Comparison of ENCODE assay signal across 28 cellular contexts in genomic region chr4:139191373-139191772, GRCh38. TPM values are rescaled to one million over a fixed set of nuclear protein-coding genes. Genes with fewer than 3 reads are reported as not detected.
DNase-seq lines count a peak whose midpoint lies in the region; TF ChIP-seq lines count a peak whose summit lies in the region.
"Had no signal": no experiment of that assay in that cellular context is flagged by ENCODE, and none has a peak within 500 bp of the region (broad histone marks: within the 10 kb centered on the region; RNA-seq: fewer than 3 reads in every experiment).

No MANE protein-coding gene starts in this region.

- BruUV-seq in OCI-LY7 (replicated peaks; lab: Mats Ljungman, UMichigan) = no TSS peak

- H3K9me3 ChIP-seq in OCI-LY7 (ENCODE audit: low read length) = no peaks in the 10 kb centered on the region
- no peaks in the 10 kb centered on the region for H3K9me3 ChIP-seq in osteoblast (ENCODE audit: low read depth, low read length)
- H3K9me3 ChIP-seq: Caco-2, colonic mucosa, neutrophil, upper lobe of left lung had no signal

- H3K4me1 ChIP-seq in OCI-LY7 (ENCODE audit: insufficient read depth, low read length, poor library complexity, severe bottlenecking) = peaks cover 8% of the 10 kb centered on the region
- no peaks in the 10 kb centered on the region for H3K4me1 ChIP-seq in osteoblast (ENCODE audit: insufficient read depth, low read length)
- H3K4me1 ChIP-seq: Caco-2, colonic mucosa, upper lobe of left lung had no signal

- POLR2A ChIA-PET in OCI-LY7 (lab: Charles Lee) = interaction anchor here (0.6 to 2.8 kb wide), 6 partner anchors 8 to 264 kb away, joined by 3 to 11 read pairs (median 4); no protein-coding TSS in a partner anchor

- no peaks in the 10 kb centered on the region for H3K79me2 ChIP-seq in OCI-LY7 (ENCODE audit: insufficient read depth, low read depth, low read length)
- H3K79me2 ChIP-seq in osteoblast (ENCODE audit: insufficient read depth, low read length) = no peaks in the 10 kb centered on the region

- H3K4me2 ChIP-seq in OCI-LY7 (ENCODE audit: low read length) = no peak overlapping the region
- no peak overlapping the region for H3K4me2 ChIP-seq in osteoblast (ENCODE audit: insufficient read depth, low read length)

- H3K9me2 ChIP-seq in OCI-LY7 (ENCODE audit: insufficient read depth, low read length) = no peaks in the 10 kb centered on the region

- in situ Hi-C loops in KBM-7 (cut with MboI; ENCODE audit: low pct_unique_long_range_greater_than_20kb, low sequenced_read_pairs) = no loop called here

- H3K4me3 ChIP-seq in OCI-LY7 (ENCODE audit: low read depth, low read length, poor library complexity, severe bottlenecking) = no peak overlapping the region
- no peak overlapping the region for H3K4me3 ChIP-seq in osteoblast (ENCODE audit: insufficient read depth, low read length)
- H3K4me3 ChIP-seq: colonic mucosa, skin epidermis, upper lobe of left lung had no signal

- DNase-seq in DMS 273 (lab: John Stamatoyannopoulos, UW; ENCODE audit: unreplicated experiment) = peak; percentile 6
- no peak for DNase-seq in DMS 273 treated with DMSO at 0.1 percent for 48 hours (lab: John Stamatoyannopoulos, UW)
- DNase-seq in OCI-LY7 (ENCODE audit: low spot score) = no peak
- DNase-seq in cerebellum (ENCODE audit: low spot score) = peak; percentile 19
- DNase-seq in osteoblast (ENCODE audit: insufficient read length, low spot score, missing footprints) = no peak
- no peak for DNase-seq in NOMO-1 (lab: John Stamatoyannopoulos, UW; ENCODE audit: unreplicated experiment in 2 of 2)
- no peak for DNase-seq in DMS114 treated with DMSO at 0.1 percent for 48 hours (lab: John Stamatoyannopoulos, UW; ENCODE audit: unreplicated experiment)
- DNase-seq in KBM-7 = no peak
- DNase-seq: activated CD4-positive, alpha-beta memory T cell treated with anti-CD3 and anti-CD28 coated beads, Interleukin-2, amount 10 ng/mL, durations not matched to agents 7 days and 5 days; activated effector memory CD4-positive, alpha-beta T cell treated with Interleukin-2 at 50 U/mL for 16 hours; Caco-2; colonic mucosa; EL; HCEC 1CT; MM.1S; NCI-H1417; NCI-H2081; NCI-H345; NCI-H774; OCI-M1; Right ventricle myocardium superior; stimulated activated CD4-positive, alpha-beta T cell treated with anti-CD3 and anti-CD28 coated beads, Interleukin-1b, Interleukin-23, amount 100 ng/mL, for 48 hours; substantia nigra; SW 1271; upper lobe of left lung had no signal

- TF ChIP-seq CTCF in OCI-LY7 (conservative IDR thresholded peaks at IDR 0.05; ENCODE audit: low read length) (no peak), osteoblast (IDR thresholded peaks at IDR 0.05; ENCODE audit: extremely low read depth, low read depth, low read length) (no peak)

- H2AFZ ChIP-seq in OCI-LY7 (ENCODE audit: low read length) = 0 out of 2 replicates have a peak overlapping the region, but pooled peaks have one; percentile 17
- peak overlapping the region; percentile 63 for H2AFZ ChIP-seq in osteoblast (ENCODE audit: low read length)

- H4K20me1 ChIP-seq in OCI-LY7 (ENCODE audit: insufficient read depth, low read length) (no peaks in the 10 kb centered on the region), osteoblast (ENCODE audit: insufficient read depth, low read length) (no peaks in the 10 kb centered on the region)

- CTCF ChIA-PET in OCI-LY7 (lab: Charles Lee; ENCODE audit: unreplicated experiment) = no interaction called here

- no peak overlapping the region for H3K27ac ChIP-seq in OCI-LY7 (ENCODE audit: low read depth, low read length, poor library complexity, severe bottlenecking)
- no peak overlapping the region for H3K27ac ChIP-seq in osteoblast (ENCODE audit: low read depth, low read length)
- H3K27ac ChIP-seq: 22Rv1, colonic mucosa, neutrophil, skin epidermis, upper lobe of left lung had no signal

- intact Hi-C loops in OCI-LY7 (cut with micrococcal nuclease; ENCODE audit: unreplicated experiment) = no loop called here

- H3K36me3 ChIP-seq in OCI-LY7 (ENCODE audit: insufficient read depth, low read length) (no peaks in the 10 kb centered on the region), osteoblast (ENCODE audit: insufficient read depth, low read length) (no peaks in the 10 kb centered on the region)
- H3K36me3 ChIP-seq: colonic mucosa, neutrophil, upper lobe of left lung had no signal

- H3K27me3 ChIP-seq in osteoblast (ENCODE audit: insufficient read depth, low read length) = no peaks in the 10 kb centered on the region
- H3K27me3 ChIP-seq: colonic mucosa, neutrophil, upper lobe of left lung had no signal

RNA-seq across cellular contexts. Expression of gene ELF2, which starts 14.4 kb away (rescaled TPM):
- total RNA-seq in OCI-LY7 (2014; rRNA removed; shearing (Covaris generic)) = 49.1 and 49.6 TPM in 2 replicates
- total RNA-seq in OCI-LY7 (2022) (57.0 and 62.0 TPM in 2 replicates), cerebellum (87.7 TPM), osteoblast (52.1 and 54.8 TPM in 2 replicates)

Comparison
In these comparisons a context has a peak if more than half of its experiments do, and no peak if none do; other contexts are left out.
1. DNase-seq: peak in DMS 273 (single experiment) and cerebellum (single experiment); none in DMS 273 treated with DMSO at 0.1 percent for 48 hours (single experiment), OCI-LY7 (single experiment), osteoblast (single experiment), NOMO-1 (0 of 2), DMS114 treated with DMSO at 0.1 percent for 48 hours (single experiment) and KBM-7 (single experiment).